Comparison of ENCODE assay signal across 16 cellular contexts in genomic region chrX:15359701-15360100, GRCh38. TPM values are rescaled to one million over a fixed set of nuclear protein-coding genes. Genes with fewer than 3 reads are reported as not detected.
DNase-seq lines count a peak whose midpoint lies in the region; ATAC-seq, FAIRE-seq and TF ChIP-seq lines count a peak whose summit lies in the region.
"Had no signal": no experiment of that assay in that cellular context is flagged by ENCODE, and none has a peak within 500 bp of the region (broad histone marks: within the 10 kb centered on the region; RNA-seq: fewer than 3 reads in every experiment).

No MANE protein-coding gene starts in this region.

- DNase-seq in GM12892 (ENCODE audit: insufficient read length): no peak
- DNase-seq in adipocyte (ENCODE audit: low read depth): peak; percentile 47
- peak; percentile 20 for DNase-seq in fibroblast of mammary gland (ENCODE audit: low read depth)
- no peak for DNase-seq in sciatic nerve (ENCODE audit: low spot score)
- no peak for DNase-seq in MM.1S
- no peak for DNase-seq in mucosa of descending colon
- DNase-seq: ACHN; CD4-positive, CD25-positive, alpha-beta regulatory T cell; DMS53; GF-D8 had no signal

- H3K4me3 ChIP-seq in adipocyte (ENCODE audit: low read length): no peak overlapping the region
- no peak overlapping the region for H3K4me3 ChIP-seq in fibroblast of mammary gland (ENCODE audit: control insufficient read depth, low read depth, low read length)
- H3K4me3 ChIP-seq in MM.1S (ENCODE audit: low read length): no peak overlapping the region
- no peak overlapping the region for H3K4me3 ChIP-seq in mucosa of descending colon
- H3K4me3 ChIP-seq: BLaER1 treated with 17β-estradiol and CSF1 and Interleukin-3, amounts not matched to agents 10 nM and 100 nM; HAP-1 had no signal

- H3K4me1 ChIP-seq in adipocyte (ENCODE audit: control insufficient read depth, insufficient read depth, low read length): peaks cover 5% of the 10 kb centered on the region
- H3K4me1 ChIP-seq in MM.1S (ENCODE audit: low read length): no peaks in the 10 kb centered on the region
- no peaks in the 10 kb centered on the region for H3K4me1 ChIP-seq in mucosa of descending colon (ENCODE audit: low read depth)
- H3K4me1 ChIP-seq: BLaER1 treated with 17β-estradiol and CSF1 and Interleukin-3, amounts not matched to agents 10 nM and 100 nM; HAP-1 had no signal

- no peaks in the 10 kb centered on the region for H3K79me2 ChIP-seq in MM.1S (ENCODE audit: low read length)

- H3K9ac ChIP-seq in adipocyte (ENCODE audit: low read length): no peak overlapping the region
- H3K9ac ChIP-seq in MM.1S (ENCODE audit: low read length): no peak overlapping the region
- H3K9ac ChIP-seq: BLaER1 treated with 17β-estradiol and CSF1 and Interleukin-3, amounts not matched to agents 10 nM and 100 nM had no signal

- no peak for TF ChIP-seq CTCF in fibroblast of mammary gland (conservative IDR thresholded peaks at IDR 0.05; ENCODE audit: control insufficient read depth, insufficient read depth, low read depth, low read length)
- TF ChIP-seq CTCF in MM.1S (IDR thresholded peaks at IDR 0.05; ENCODE audit: low read length): no peak
- no peak for TF ChIP-seq CTCF in mucosa of descending colon (IDR thresholded peaks at IDR 0.05)

- peaks cover 4% of the 10 kb centered on the region for H3K9me3 ChIP-seq in adipocyte (ENCODE audit: control insufficient read depth, low read length)
- H3K9me3 ChIP-seq in MM.1S (replicated peaks; ENCODE audit: insufficient read depth, low read length): no peaks in the 10 kb centered on the region
- H3K9me3 ChIP-seq in mucosa of descending colon: no peaks in the 10 kb centered on the region
- H3K9me3 ChIP-seq: HAP-1 had no signal

- H4K20me1 ChIP-seq in MM.1S (ENCODE audit: insufficient read depth, low read length): no peaks in the 10 kb centered on the region

- H3K27me3 ChIP-seq in adipocyte (replicated peaks; ENCODE audit: control insufficient read depth, insufficient read depth, low read length): peaks cover 7% of the 10 kb centered on the region
- no peaks in the 10 kb centered on the region for H3K27me3 ChIP-seq in MM.1S (replicated peaks; ENCODE audit: insufficient read depth, low read length)

- no peak overlapping the region for H2AFZ ChIP-seq in MM.1S (ENCODE audit: low read length)

- TF ChIP-seq POLR2A in GM12892 (IDR thresholded peaks at IDR 0.05; ENCODE audit: low read depth, low read length): no peak

- H3K27ac ChIP-seq in MM.1S (ENCODE audit: low read length): no peak overlapping the region
- H3K27ac ChIP-seq: BLaER1 treated with 17β-estradiol and CSF1 and Interleukin-3, amounts not matched to agents 10 nM and 100 nM had no signal

- H3K36me3 ChIP-seq in adipocyte (ENCODE audit: control insufficient read depth, insufficient read depth, low read length, severe bottlenecking) (no peaks in the 10 kb centered on the region), MM.1S (replicated peaks; ENCODE audit: insufficient read depth, low read length) (no peaks in the 10 kb centered on the region), mucosa of descending colon (ENCODE audit: low read depth) (no peaks in the 10 kb centered on the region)
- H3K36me3 ChIP-seq: BLaER1 treated with 17β-estradiol and CSF1 and Interleukin-3, amounts not matched to agents 10 nM and 100 nM; HAP-1 had no signal

- FAIRE-seq in GM12892 (lab: Jason Lieb, UNC): peak; percentile 9
- FAIRE-seq: H1 had no signal

- no peaks in the 10 kb centered on the region for H3K9me2 ChIP-seq in MM.1S (replicated peaks; ENCODE audit: insufficient read depth, low read length)

- intact Hi-C loops in sciatic nerve (cut with DNase I): no loop called here
- intact Hi-C loops in mucosa of descending colon (cut with DNase I, micrococcal nuclease): no loop called here

- ATAC-seq in sciatic nerve: peak; percentile 76
- no peak for ATAC-seq in HG03354 (IDR thresholded peaks at IDR 0.05; ENCODE audit: poor library complexity, severe bottlenecking, unreplicated experiment)
- ATAC-seq in mucosa of descending colon: no peak

- no peaks in the 10 kb centered on the region for H3F3A ChIP-seq in MM.1S (ENCODE audit: insufficient read depth, low read length)

- no peak overlapping the region for H3K4me2 ChIP-seq in MM.1S (ENCODE audit: low read depth, low read length)
- H3K4me2 ChIP-seq: BLaER1 treated with 17β-estradiol and CSF1 and Interleukin-3, amounts not matched to agents 10 nM and 100 nM had no signal

RNA-seq across cellular contexts. Expression of gene PIGA, which starts 24.4 kb away (rescaled TPM):
- 16.3 TPM for polyA plus RNA-seq in GM12892 (2012; ENCODE audit: missing spikeins)
- 11.5 TPM for total RNA-seq in sciatic nerve
- total RNA-seq in mucosa of descending colon: 10 to 100 TPM; 11.7 to 14.1 (median 12.6) TPM

RNA-seq across cellular contexts. Expression of gene VEGFD, which starts 24.5 kb away (rescaled TPM):
- polyA plus RNA-seq in GM12892 (2012; ENCODE audit: missing spikeins): not detected
- total RNA-seq in sciatic nerve: 4.6 TPM
- 1 to 10 TPM in 2 of 3 donors, under 1 TPM in 1; 0.55 to 5.8 (median 1.6) TPM for total RNA-seq in mucosa of descending colon
- total RNA-seq: A172; CD4-positive, CD25-positive, alpha-beta regulatory T cell; H1; HT1080 had no signal
- polyA plus RNA-seq: CD4-positive, CD25-positive, alpha-beta regulatory T cell had no signal

RNA-seq across cellular contexts. Expression of gene ASB11, which starts 44.3 kb away (rescaled TPM):
- polyA plus RNA-seq in GM12892 (2012; ENCODE audit: missing spikeins): not detected
- total RNA-seq in sciatic nerve (not detected), mucosa of descending colon (under 1 TPM; 0.09 to 0.27 (median 0.17) TPM)
- total RNA-seq: A172, H1, HT1080 had no signal
- polyA plus RNA-seq: CD4-positive, CD25-positive, alpha-beta regulatory T cell; H1 had no signal

Comparison
In these comparisons a context has a peak if more than half of its experiments do, and no peak if none do; other contexts are left out.
1. DNase-seq: peak in adipocyte (single experiment) and fibroblast of mammary gland (single experiment); none in GM12892 (single experiment), sciatic nerve (single experiment), MM.1S (single experiment) and mucosa of descending colon (0 of 3).